1 cellular context compared by ENCODE assay signal in the genomic region with DNA sequence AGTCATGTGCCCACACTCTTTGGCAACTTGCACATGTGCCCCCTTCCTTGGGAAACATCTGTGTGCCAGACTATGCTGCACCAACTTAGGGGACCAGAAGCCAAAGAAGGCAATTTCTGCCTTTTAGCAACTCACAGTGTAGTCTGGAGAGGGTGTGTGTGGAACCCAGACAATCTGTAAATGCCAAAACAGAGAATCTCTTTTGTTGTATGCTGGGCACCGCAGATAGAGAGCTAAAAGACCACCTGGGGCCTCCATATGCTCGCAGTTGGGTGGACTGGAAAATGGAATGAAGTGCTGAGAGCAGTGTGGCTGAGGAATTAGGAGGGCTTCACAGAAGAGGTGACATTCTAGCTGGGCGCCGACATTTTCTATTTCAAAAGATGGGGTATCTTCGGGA.
TF ChIP-seq lines count a peak whose summit lies in the region.

No MANE protein-coding gene starts in this region.

TF ChIP-seq in HepG2, 621 proteins besides CTCF, POLR2A, EP300 and RAD21:
- TF ChIP-seq ZNF777 (CRISPR knock-in tag; IDR thresholded peaks at IDR 0.05) (no peak), SOX5 (CRISPR knock-in tag; IDR thresholded peaks at IDR 0.05; ENCODE audit: borderline replicate concordance) (no peak), ZNF432 (CRISPR knock-in tag; IDR thresholded peaks at IDR 0.05; ENCODE audit: borderline replicate concordance) (no peak), ZBTB2 (CRISPR knock-in tag; IDR thresholded peaks at IDR 0.05; ENCODE audit: low read depth) (no peak), GZF1 (CRISPR knock-in tag; IDR thresholded peaks at IDR 0.05) (no peak), TCF7 (IDR thresholded peaks at IDR 0.05; ENCODE audit: low read depth) (no peak), ZNF570 (CRISPR knock-in tag; IDR thresholded peaks at IDR 0.05; ENCODE audit: borderline replicate concordance) (no peak), HNRNPLL (IDR thresholded peaks at IDR 0.05; ENCODE audit: low read depth, low read length, poor library complexity, severe bottlenecking) (no peak), FOXC1 (CRISPR knock-in tag; IDR thresholded peaks at IDR 0.05; ENCODE audit: borderline replicate concordance) (no peak), MBNL3 (CRISPR knock-in tag; conservative IDR thresholded peaks at IDR 0.05) (no peak), MXD3 (CRISPR knock-in tag; IDR thresholded peaks at IDR 0.05) (no peak), PLRG1 (conservative IDR thresholded peaks at IDR 0.05) (no peak), ZNF138 (CRISPR knock-in tag; IDR thresholded peaks at IDR 0.05; ENCODE audit: low read depth) (no peak), RXRB (CRISPR knock-in tag; IDR thresholded peaks at IDR 0.05; ENCODE audit: borderline replicate concordance) (no peak), ZNF326 (CRISPR knock-in tag; IDR thresholded peaks at IDR 0.05; ENCODE audit: borderline replicate concordance) (no peak)
- TF ChIP-seq, protein P1, sequence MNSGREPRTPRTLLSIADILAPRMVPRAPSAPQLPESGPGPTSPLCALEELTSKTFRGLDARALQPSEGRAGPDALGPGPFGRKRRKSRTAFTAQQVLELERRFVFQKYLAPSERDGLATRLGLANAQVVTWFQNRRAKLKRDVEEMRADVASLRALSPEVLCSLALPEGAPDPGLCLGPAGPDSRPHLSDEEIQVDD (CRISPR knock-in tag; IDR thresholded peaks at IDR 0.05; ENCODE audit: borderline replicate concordance): no peak
TF ChIP-seq in HepG2: peak in this region for 0.
